Comparison of ENCODE assay signal across 8 cellular contexts in the genomic region with DNA sequence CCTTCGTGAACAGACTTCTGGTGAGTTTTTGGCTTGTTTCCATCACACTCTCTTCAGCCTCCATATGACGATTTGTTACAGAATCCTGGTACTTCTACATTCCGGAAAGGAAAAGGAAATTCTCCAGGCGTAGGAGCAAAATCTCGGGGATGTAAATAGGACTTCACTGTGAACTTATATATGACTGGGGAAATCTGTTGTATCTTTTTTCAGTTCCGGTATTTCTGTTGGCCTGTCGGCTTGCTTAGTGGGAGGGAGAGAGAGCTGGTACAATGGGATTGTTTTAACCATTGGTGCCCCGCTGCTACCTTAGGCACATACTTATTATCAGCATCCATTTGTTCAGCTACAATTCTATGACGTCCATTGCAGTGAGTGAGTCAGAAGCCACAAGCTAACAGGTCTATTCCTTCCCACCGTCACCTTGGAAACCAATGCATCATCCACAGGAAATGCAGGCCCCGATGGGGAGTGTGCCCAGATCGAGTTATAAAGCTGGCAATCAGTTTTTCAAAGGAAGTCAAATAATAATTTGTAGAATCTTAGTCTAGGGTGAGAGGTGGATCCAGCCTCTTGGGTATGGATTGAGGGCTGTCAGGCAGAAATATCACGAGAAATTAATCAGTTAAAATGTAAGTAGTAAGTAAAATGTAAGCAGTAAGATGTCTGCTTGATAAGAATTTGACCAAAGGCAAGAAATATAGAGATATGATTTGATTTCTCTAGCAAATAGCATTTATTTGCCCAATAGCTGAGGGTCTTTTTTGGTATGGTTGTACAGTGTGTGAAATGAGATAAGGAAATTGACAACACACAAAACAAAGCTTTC.
DNase-seq lines count a peak whose midpoint lies in the region; ATAC-seq, FAIRE-seq and TF ChIP-seq lines count a peak whose summit lies in the region.

No MANE protein-coding gene starts in this region.

- H2BK5ac ChIP-seq in H9 (ENCODE audit: insufficient read length, low read length): no peak overlapping the region

- no peaks in the 10 kb centered on the region for H3K36me3 ChIP-seq in adipocyte (ENCODE audit: control insufficient read depth, insufficient read depth, low read length, severe bottlenecking)

- no peak overlapping the region for H3K56ac ChIP-seq in H9 (ENCODE audit: insufficient read length, low read depth, low read length)

- FAIRE-seq in islet of Langerhans (lab: Jason Lieb, UNC): peak; percentile 92

- no peaks in the 10 kb centered on the region for H4K20me1 ChIP-seq in H9 (ENCODE audit: control insufficient read depth, insufficient read depth, insufficient read length)

- WGBS in H9 (ENCODE audit: extremely low coverage, insufficient read length, low lambda C conversion rate): no CpG with 5 or more reads among the region's 13 CpGs

- no peak overlapping the region for H3K27ac ChIP-seq in H9 (ENCODE audit: insufficient read length, low read depth, low read length)

- H2BK12ac ChIP-seq in H9 (ENCODE audit: insufficient read length, low read depth, low read length): peak overlapping the region; percentile 25

- H3K27me3 Mint-ChIP-seq in H9 (ENCODE audit: low read depth): no peaks in the 10 kb centered on the region

- H3K4me3 Mint-ChIP-seq in H9: no peak overlapping the region

- no peaks in the 10 kb centered on the region for H3K9me3 Mint-ChIP-seq in H9

- H3K36me3 Mint-ChIP-seq in H9 (ENCODE audit: insufficient read depth in 1 of 3, low read depth in 3 of 3): no peaks in the 10 kb centered on the region

- H4K8ac ChIP-seq in H9 (replicated peaks; ENCODE audit: insufficient read length, low read depth, low read length): no peak overlapping the region

- ATAC-seq in GM19328 (IDR thresholded peaks at IDR 0.05; ENCODE audit: unreplicated experiment): no peak

- no peak overlapping the region; the same call in 1 of the 2 replicates for H3K4ac ChIP-seq in H9 (ENCODE audit: low read depth, low read length)

- no peak overlapping the region for H3K23ac ChIP-seq in H9 (ENCODE audit: insufficient read length, low read depth, low read length)

- peaks cover 17 to 21% of the 10 kb centered on the region in 2 experiments for H3K4me1 Mint-ChIP-seq in H9

- H2AFZ ChIP-seq in H9 (ENCODE audit: low read length): peak overlapping the region; percentile 36

- no peaks in the 10 kb centered on the region for H3K79me2 ChIP-seq in H9 (ENCODE audit: insufficient read depth, low read length)

- H3K9me3 ChIP-seq in H9 (ENCODE audit: control insufficient read depth, low read depth, low read length): no peaks in the 10 kb centered on the region
- peaks cover 5% of the 10 kb centered on the region for H3K9me3 ChIP-seq in adipocyte (ENCODE audit: control insufficient read depth, low read length)

- no peak overlapping the region for H3K14ac ChIP-seq in H9 (ENCODE audit: insufficient read depth, low read length)

- H3K79me1 ChIP-seq in H9 (ENCODE audit: insufficient read depth, low read depth, low read length, poor library complexity, severe bottlenecking): no peaks in the 10 kb centered on the region

- H4K5ac ChIP-seq in H9 (ENCODE audit: insufficient read length, low read depth, low read length): no peak overlapping the region

- peaks cover 3% of the 10 kb centered on the region; the same call in 1 of the 2 replicates for H3K4me1 ChIP-seq in H9 (ENCODE audit: insufficient read depth, low read length)
- H3K4me1 ChIP-seq in adipocyte (ENCODE audit: control insufficient read depth, insufficient read depth, low read length): peaks cover 16% of the 10 kb centered on the region

- no peak overlapping the region for H3K4me3 ChIP-seq in adipocyte (ENCODE audit: low read length)

- DNase-seq in H9: no peak
- peak; percentile 96 to 99 for DNase-seq in SW 1271 (lab: John Stamatoyannopoulos, UW)
- DNase-seq in adipocyte (ENCODE audit: low read depth): peak; percentile 85
- DNase-seq in stimulated activated CD4-positive, alpha-beta T cell treated with anti-CD3 and anti-CD28 coated beads, Interleukin-4, amount 100 ng/mL, for 48 hours (ENCODE audit: low read depth in 2 of 2): peak; percentile 43 to 72
- DNase-seq in DMS79 (lab: John Stamatoyannopoulos, UW): no peak
- no peak for DNase-seq in posterior vena cava (ENCODE audit: low spot score)

- H3K27me3 ChIP-seq in H9 (ENCODE audit: insufficient read depth, low read length) (no peaks in the 10 kb centered on the region), adipocyte (replicated peaks; ENCODE audit: control insufficient read depth, insufficient read depth, low read length) (no peaks in the 10 kb centered on the region)

- H2AK5ac ChIP-seq in H9 (ENCODE audit: insufficient read length, low read length): no peak overlapping the region

- H3T11ph ChIP-seq in H9 (ENCODE audit: low read length): no peak overlapping the region

- intact Hi-C loops in posterior vena cava (cut with DNase I): no loop called here

- TF ChIP-seq CTCF in H9 (conservative IDR thresholded peaks at IDR 0.05): no peak

- peak overlapping the region in 1 of 3 experiments; percentile 3; a peak in 2 of 7 replicates for H3K27ac Mint-ChIP-seq in H9

- no peak overlapping the region for H3K18ac ChIP-seq in H9 (ENCODE audit: insufficient read length, low read depth, low read length)

- no peak overlapping the region for H3K4me2 ChIP-seq in H9 (ENCODE audit: insufficient read depth, insufficient read length, low read length)

- no peak overlapping the region for H4K91ac ChIP-seq in H9 (ENCODE audit: insufficient read length, low read depth, low read length)

- H2BK20ac ChIP-seq in H9 (ENCODE audit: low read depth, low read length, poor library complexity, severe bottlenecking): no peak overlapping the region

- H3K9ac ChIP-seq in H9 (ENCODE audit: extremely low read depth, insufficient read length, low read length): no peak overlapping the region
- H3K9ac ChIP-seq in adipocyte (ENCODE audit: low read length): no peak overlapping the region

- no peak overlapping the region for H2BK120ac ChIP-seq in H9 (ENCODE audit: low read depth, low read length, poor library complexity, severe bottlenecking)

- H3K23me2 ChIP-seq in H9 (ENCODE audit: insufficient read length, low read depth, low read length, poor library complexity, severe bottlenecking): no peaks in the 10 kb centered on the region

- no peak overlapping the region for H2BK15ac ChIP-seq in H9 (ENCODE audit: low read depth, low read length)

Comparison
In these comparisons a context has a peak if more than half of its experiments do, and no peak if none do; other contexts are left out.
1. DNase-seq: peak in SW 1271 (2 of 2), adipocyte (single experiment) and stimulated activated CD4-positive, alpha-beta T cell treated with anti-CD3 and anti-CD28 coated beads, Interleukin-4, amount 100 ng/mL, for 48 hours (2 of 2); none in H9 (single experiment), DMS79 (single experiment) and posterior vena cava (single experiment).